ENCODE assay signal across 16 cellular contexts in genomic region chr20:39879296-39879695, GRCh38.
A peak's percentile ranks its signal among the peaks of the same experiment; 100 is the strongest.
DNase-seq lines count a peak whose midpoint lies in the region; ATAC-seq and TF ChIP-seq lines count a peak whose summit lies in the region.
"Had no signal": no experiment of that assay in that cellular context is flagged by ENCODE, and none has a peak within 500 bp of the region (broad histone marks: within the 10 kb centered on the region; RNA-seq: fewer than 3 reads in every experiment).

No MANE protein-coding gene starts in this region.

- H3K27ac Mint-ChIP-seq in GM23338 (peak overlapping the region; percentile 21; the same call in 1 of the 2 replicates), endodermal cell (no peak overlapping the region), nephron (peak overlapping the region; percentile 88 to 95 (median 94)), nephron progenitor cell (no peak overlapping the region)
- H3K27ac Mint-ChIP-seq: CD14-positive monocyte, H9 had no signal

- H3K36me3 Mint-ChIP-seq in GM23338 (ENCODE audit: low read depth) (peaks cover 13% of the 10 kb centered on the region; the same call in 2 of the 3 replicates), endodermal cell (ENCODE audit: low read depth) (peaks cover 3% of the 10 kb centered on the region), nephron (ENCODE audit: low read depth) (no peaks in the 10 kb centered on the region), nephron progenitor cell (ENCODE audit: low read depth) (peaks cover 9% of the 10 kb centered on the region)
- H3K36me3 Mint-ChIP-seq: CD14-positive monocyte had no signal

- no peak overlapping the region for H3K4me2 ChIP-seq in GM23338
- H3K4me2 ChIP-seq: A549 had no signal

- H3K27me3 ChIP-seq in GM23338 (ENCODE audit: insufficient read depth) (no peaks in the 10 kb centered on the region), endodermal cell (ENCODE audit: control insufficient read depth, insufficient read depth, low read length, poor library complexity, severe bottlenecking) (peaks cover 7% of the 10 kb centered on the region)

- H3K9ac ChIP-seq in endodermal cell (ENCODE audit: extremely low read depth, low read length, poor library complexity, severe bottlenecking), result no peak overlapping the region

- H3K27ac ChIP-seq in GM23338 (ENCODE audit: low read depth) (no peak overlapping the region), endodermal cell (ENCODE audit: low read depth, low read length) (no peak overlapping the region)
- H3K27ac ChIP-seq: A549 had no signal

- H3K4me1 Mint-ChIP-seq in GM23338 (peaks cover 23% of the 10 kb centered on the region), endodermal cell (peaks cover 35% of the 10 kb centered on the region), nephron (peaks cover 52% of the 10 kb centered on the region), nephron progenitor cell (peaks cover 77% of the 10 kb centered on the region)
- H3K4me1 Mint-ChIP-seq: CD14-positive monocyte had no signal

- H3K79me2 ChIP-seq in GM23338 (replicated peaks; ENCODE audit: insufficient read depth), result no peaks in the 10 kb centered on the region

- H3K9me2 ChIP-seq in GM23338 (ENCODE audit: insufficient read depth), result no peaks in the 10 kb centered on the region

- 0 out of 2 replicates have a peak, but pooled peaks cover 3% of the 10 kb centered on the region for H3K4me1 ChIP-seq in GM23338 (ENCODE audit: insufficient read depth)
- H3K4me1 ChIP-seq in endodermal cell (ENCODE audit: control insufficient read depth, insufficient read depth, low read length), result peaks cover 18% of the 10 kb centered on the region
- H3K4me1 ChIP-seq: A549 had no signal

- peak; percentile 37 for DNase-seq in AG08395 (ENCODE audit: low spot score)
- DNase-seq in GM23338 (ENCODE audit: low spot score), result no peak
- DNase-seq in endodermal cell, result no peak
- DNase-seq in nephron progenitor cell, result no peak
- no peak for DNase-seq in activated CD4-positive, alpha-beta T cell treated with anti-CD3 and anti-CD28 coated beads, Interleukin-2, amount 50 U/mL, for 4 hours
- DNase-seq in glomerular visceral epithelial cell (ENCODE audit: extremely low spot score), result no peak
- DNase-seq: AML-193, DMS 273 treated with DMSO at 0.1 percent for 48 hours, H9, NCI-H1417 treated with DMSO at 0.1 percent for 48 hours, NCI-H2029 treated with DMSO at 0.1 percent for 48 hours, NCI-H510A had no signal

- ATAC-seq in GM23338 (no peak), GM21825 (IDR thresholded peaks at IDR 0.05; ENCODE audit: unreplicated experiment) (no peak)
- ATAC-seq: A549 had no signal

- H3K4me3 ChIP-seq in GM23338 (no peak overlapping the region), endodermal cell (ENCODE audit: low read length) (no peak overlapping the region)
- H3K4me3 ChIP-seq: A549 had no signal

- H3K27me3 Mint-ChIP-seq in GM23338 (ENCODE audit: insufficient read depth, low read depth, poor library complexity) (peaks cover 3% of the 10 kb centered on the region), endodermal cell (ENCODE audit: insufficient read depth) (no peaks in the 10 kb centered on the region), nephron (ENCODE audit: low read depth) (no peaks in the 10 kb centered on the region), nephron progenitor cell (ENCODE audit: low read depth, poor library complexity) (no peaks in the 10 kb centered on the region)

- H3K9me3 Mint-ChIP-seq in GM23338, result peaks cover 16% of the 10 kb centered on the region; the same call in 2 of the 3 replicates
- peaks cover 8% of the 10 kb centered on the region for H3K9me3 Mint-ChIP-seq in endodermal cell
- peaks cover 4% of the 10 kb centered on the region for H3K9me3 Mint-ChIP-seq in nephron
- peaks cover 15% of the 10 kb centered on the region for H3K9me3 Mint-ChIP-seq in nephron progenitor cell

- peaks cover 18% of the 10 kb centered on the region for H3K9me3 ChIP-seq in endodermal cell (ENCODE audit: control insufficient read depth, low read length)
- H3K9me3 ChIP-seq: A549 had no signal

- WGBS in endodermal cell (ENCODE audit: insufficient coverage in 1 of 2, insufficient read length in 1 of 2), 2 experiments, result 94% methylated on average over 1 of the region's 2 CpGs; no CpG with 5 or more reads in 1 of the 2 experiments

- no peak overlapping the region for H2AFZ ChIP-seq in GM23338

- no peaks in the 10 kb centered on the region for H4K20me1 ChIP-seq in GM23338 (replicated peaks; ENCODE audit: insufficient read depth)

- H3K36me3 ChIP-seq in GM23338 (ENCODE audit: insufficient read depth) (no peaks in the 10 kb centered on the region), endodermal cell (ENCODE audit: control insufficient read depth, insufficient read depth, low read length) (no peaks in the 10 kb centered on the region)

- H3K4me3 Mint-ChIP-seq in GM23338 (no peak overlapping the region), endodermal cell (no peak overlapping the region), nephron (no peak overlapping the region), nephron progenitor cell (no peak overlapping the region)
- H3K4me3 Mint-ChIP-seq: CD14-positive monocyte, H9 had no signal

- TF ChIP-seq CTCF in GM23338 (conservative IDR thresholded peaks at IDR 0.05; ENCODE audit: low read depth in 2 of 2), result no peak
- peak; percentile 36 for TF ChIP-seq CTCF in endodermal cell (conservative IDR thresholded peaks at IDR 0.05)
- TF ChIP-seq CTCF in nephron (IDR thresholded peaks at IDR 0.05; ENCODE audit: unreplicated experiment in 3 of 3), result no peak
- TF ChIP-seq CTCF in nephron progenitor cell (IDR thresholded peaks at IDR 0.05), result no peak

- no peaks in the 10 kb centered on the region for H3F3A ChIP-seq in GM23338 (replicated peaks; ENCODE audit: low read depth)

TF ChIP-seq in GM23338, 12 proteins besides CTCF, POLR2A, EP300 and RAD21 (continues in another document):
- TF ChIP-seq EZH2phosphoT487 (IDR thresholded peaks at IDR 0.05; ENCODE audit: unreplicated experiment), result no peak
- no peak for TF ChIP-seq ZNF114 (CRISPR knock-in tag; IDR thresholded peaks at IDR 0.05)
- TF ChIP-seq ZNF331 (CRISPR knock-in tag; IDR thresholded peaks at IDR 0.05; ENCODE audit: low read depth), result no peak
- TF ChIP-seq ZNF462 (CRISPR knock-in tag; IDR thresholded peaks at IDR 0.05), result no peak

Comparison
In these comparisons a context has a peak if more than half of its experiments do, and no peak if none do; other contexts are left out.
1. H3K27ac Mint-ChIP-seq: peak in GM23338 (single experiment) and nephron (3 of 3); none in endodermal cell (single experiment) and nephron progenitor cell (single experiment).